In the genomic region with DNA sequence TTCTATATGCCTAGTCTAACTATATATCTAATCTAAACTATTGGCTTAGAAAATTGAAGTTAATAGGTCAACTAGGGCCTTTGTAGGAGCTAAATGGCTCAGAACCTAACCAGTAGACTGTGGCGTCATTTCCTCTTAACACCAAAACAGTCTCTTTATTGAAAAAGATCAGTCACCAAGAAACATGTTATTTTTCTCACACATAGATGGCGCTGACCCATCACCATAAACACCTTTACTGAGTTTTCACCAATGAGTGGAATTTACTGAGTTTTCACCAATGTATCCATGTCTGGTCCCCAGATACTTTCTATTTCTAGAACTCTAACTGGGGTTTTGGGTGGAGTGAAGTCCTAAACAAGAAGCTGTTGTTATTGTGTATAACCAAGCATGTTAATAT, we compare ENCODE assay signal across 8 cellular contexts.
DNase-seq lines count a peak whose midpoint lies in the region; ATAC-seq, FAIRE-seq and TF ChIP-seq lines count a peak whose summit lies in the region.

No MANE protein-coding gene starts in this region.

- no peak overlapping the region for H2AFZ ChIP-seq in HepG2 (ENCODE audit: low read length)

- H3K9ac ChIP-seq in HepG2 (ENCODE audit: insufficient read depth, low read depth, low read length), result no peak overlapping the region

- intact Hi-C loops in HepG2 (cut with micrococcal nuclease; ENCODE audit: unreplicated experiment), result no loop called here
- intact Hi-C loops in transverse colon (cut with DNase I; ENCODE audit: low total_unique reads), result no loop called here
- intact Hi-C loops in adrenal gland (cut with DNase I), result no loop called here

- TF ChIP-seq POLR2A in HepG2 (IDR thresholded peaks at IDR 0.05; ENCODE audit: insufficient read depth in 1 of 2, low read depth in 2 of 2, low read length in 2 of 2) (no peak), transverse colon (IDR thresholded peaks at IDR 0.05) (no peak), adrenal gland (IDR thresholded peaks at IDR 0.05) (no peak)

- H3K27ac ChIP-seq in HepG2 (ENCODE audit: extremely low read length, insufficient read depth, low read length), result no peak overlapping the region
- H3K27ac ChIP-seq in transverse colon, result no peak overlapping the region
- H3K27ac ChIP-seq in adrenal gland, result no peak overlapping the region

- WGBS in HepG2 (ENCODE audit: low lambda C conversion rate), result 3% methylated on average over 2 of the region's 2 CpGs
- WGBS in transverse colon (ENCODE audit: low coverage in 1 of 2), 2 donors, result 20 to 35% methylated on average over 2 of the region's 2 CpGs
- 31 to 42% (median 37%) methylated on average over 2 of the region's 2 CpGs for WGBS in adrenal gland, 4 donors

- POLR2A ChIA-PET in HepG2 (lab: Yijun Ruan, JAX), result no interaction called here

- CTCF ChIA-PET in HepG2 (lab: Yijun Ruan, JAX; ENCODE audit: low intra/inter-chr PET ratio, low total read pairs), result no interaction called here

- H3K4me2 ChIP-seq in HepG2 (ENCODE audit: low read depth, low read length), result no peak overlapping the region

- H3K4me1 ChIP-seq in HepG2 (ENCODE audit: insufficient read depth, low read length) (no peaks in the 10 kb centered on the region), transverse colon (no peaks in the 10 kb centered on the region), adrenal gland (replicated peaks in 1 of 2) (no peaks in the 10 kb centered on the region)

- no peaks in the 10 kb centered on the region for H4K20me1 ChIP-seq in HepG2 (ENCODE audit: insufficient read depth, low read length)

- peak; percentile 16 for FAIRE-seq in D721Med (lab: Jason Lieb, UNC)
- FAIRE-seq in HepG2 (lab: Jason Lieb, UNC), result peak; percentile 49

- H3K4me3 ChIP-seq in HepG2 (replicated peaks in 1 of 3; ENCODE audit: insufficient read depth in 1 of 3, low read depth in 2 of 3, low read length in 3 of 3) (no peak overlapping the region), transverse colon (no peak overlapping the region), MG63 (no peak overlapping the region), adrenal gland (no peak overlapping the region)

- H3K79me2 ChIP-seq in HepG2 (ENCODE audit: insufficient read depth, low read length), result no peaks in the 10 kb centered on the region

- DNase-seq in D721Med (ENCODE audit: insufficient read length, low spot score), result no peak
- DNase-seq in SW480 (ENCODE audit: low spot score), result peak; percentile 12
- DNase-seq in HepG2 (ENCODE audit: low spot score), result peak; percentile 1
- no peak for DNase-seq in transverse colon
- no peak for DNase-seq in MG63
- no peak for DNase-seq in adrenal gland
- DNase-seq in activated CD8-positive, alpha-beta memory T cell treated with anti-CD3 and anti-CD28 coated beads for 24 hours, result no peak

- in situ Hi-C loops in HepG2 (cut with HindIII; ENCODE audit: extremely low pct_ligation_motif_present, low pct_unique_long_range_greater_than_20kb) (no loop called here), transverse colon (cut with MboI; ENCODE audit: low pct_ligation_motif_present in 1 of 4, low pct_unique_long_range_greater_than_20kb in 1 of 4, low sequenced_read_pairs in 3 of 4) (no loop called here)

- no TSS peak for BruUV-seq in HepG2 (replicated peaks; lab: Mats Ljungman, UMichigan)

- ATAC-seq in HG03432 (IDR thresholded peaks at IDR 0.05; ENCODE audit: unreplicated experiment) (peak; percentile 60), HepG2 (peak; percentile 43; the same call in 2 of the 3 replicates)

- TF ChIP-seq EP300 in HepG2 (IDR thresholded peaks at IDR 0.05; ENCODE audit: low read depth in 2 of 2, low read length in 2 of 2) (no peak), HepG2 (CRISPR knock-in tag; IDR thresholded peaks at IDR 0.05; ENCODE audit: borderline replicate concordance) (no peak), transverse colon (IDR thresholded peaks at IDR 0.05; ENCODE audit: low read depth) (no peak)

- no peaks in the 10 kb centered on the region for H3K9me3 ChIP-seq in HepG2 (ENCODE audit: low read length)
- H3K9me3 ChIP-seq in transverse colon, result no peaks in the 10 kb centered on the region
- peaks cover 4% of the 10 kb centered on the region; the same call in 1 of the 2 replicates for H3K9me3 ChIP-seq in MG63
- no peaks in the 10 kb centered on the region for H3K9me3 ChIP-seq in adrenal gland (replicated peaks in 1 of 3)

- H3K27me3 ChIP-seq in HepG2 (ENCODE audit: control insufficient read depth in 1 of 2, insufficient read depth in 2 of 2, low read length in 2 of 2) (no peaks in the 10 kb centered on the region), transverse colon (no peaks in the 10 kb centered on the region), MG63 (no peaks in the 10 kb centered on the region), adrenal gland (no peaks in the 10 kb centered on the region)

- H3K36me3 ChIP-seq in HepG2 (replicated peaks in 1 of 2; ENCODE audit: control insufficient read depth in 1 of 2, insufficient read depth in 2 of 2, low read length in 2 of 2) (no peaks in the 10 kb centered on the region), transverse colon (no peaks in the 10 kb centered on the region), MG63 (no peaks in the 10 kb centered on the region), adrenal gland (replicated peaks in 1 of 2) (no peaks in the 10 kb centered on the region)

- TF ChIP-seq RAD21 in HepG2 (CRISPR knock-in tag; IDR thresholded peaks at IDR 0.05), result no peak

- peak; percentile 52 for TF ChIP-seq CTCF in D721Med (IDR thresholded peaks at IDR 0.05; ENCODE audit: insufficient read depth, missing control alignments)
- peak; percentile 58 for TF ChIP-seq CTCF in HepG2 (CRISPR knock-in tag; IDR thresholded peaks at IDR 0.05)
- TF ChIP-seq CTCF in transverse colon (IDR thresholded peaks at IDR 0.05), result no peak
- TF ChIP-seq CTCF in adrenal gland (IDR thresholded peaks at IDR 0.05), result peak in 3 of 6 experiments; percentile 27 to 42 (median 27)

TF ChIP-seq in HepG2, 621 proteins besides CTCF, POLR2A, EP300 and RAD21:
- TF ChIP-seq, protein P1, sequence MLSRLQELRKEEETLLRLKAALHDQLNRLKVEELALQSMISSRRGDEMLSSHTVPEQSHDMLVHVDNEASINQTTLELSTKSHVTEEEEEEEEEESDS (CRISPR knock-in tag; IDR thresholded peaks at IDR 0.05; ENCODE audit: borderline replicate concordance), result no peak
- TF ChIP-seq HOXA7 (CRISPR knock-in tag; IDR thresholded peaks at IDR 0.05), result no peak
- peak; percentile 54 for TF ChIP-seq STAG1 (CRISPR knock-in tag; IDR thresholded peaks at IDR 0.05)

Comparison
In these comparisons a context has a peak if more than half of its experiments do, and no peak if none do; other contexts are left out.
1. DNase-seq: peak in SW480 (single experiment) and HepG2 (single experiment); none in D721Med (single experiment), transverse colon (single experiment), MG63 (single experiment), adrenal gland (0 of 7) and activated CD8-positive, alpha-beta memory T cell treated with anti-CD3 and anti-CD28 coated beads for 24 hours (single experiment).
2. CTCF ChIP-seq: peak in D721Med (single experiment) and HepG2 (single experiment); none in transverse colon (0 of 5).